In genomic region chr4:73904491-73904890, GRCh38 we compare ENCODE assay signal across 1 cellular context.
A peak's percentile ranks its signal among the peaks of the same experiment; 100 is the strongest.
TF ChIP-seq lines count a peak whose summit lies in the region.

No MANE protein-coding gene starts in this region.

TF ChIP-seq in K562, 482 proteins besides CTCF, POLR2A, EP300 and RAD21 (continues in another document):
- TF ChIP-seq SMARCE1 (IDR thresholded peaks at IDR 0.05) = peak; percentile 85; the same call in 1 of the 2 replicates
- TF ChIP-seq JUN (IDR thresholded peaks at IDR 0.05; ENCODE audit: borderline replicate concordance, low read depth, low read length) = no peak
- TF ChIP-seq JUN (CRISPR knock-in tag; IDR thresholded peaks at IDR 0.05; ENCODE audit: borderline replicate concordance) = no peak
- TF ChIP-seq ZBTB7A (IDR thresholded peaks at IDR 0.05; ENCODE audit: borderline replicate concordance, control insufficient read depth, low read depth, low read length) = no peak
- no peak for TF ChIP-seq GTF2F1 (IDR thresholded peaks at IDR 0.05; ENCODE audit: low read depth, low read length)
- TF ChIP-seq SRSF7 (optimal IDR thresholded peaks at IDR 0.05; ENCODE audit: low read depth, low read length) = no peak
- peak; percentile 43; the same call in 1 of the 2 replicates for TF ChIP-seq TEAD4 (IDR thresholded peaks at IDR 0.05; ENCODE audit: low read length)
- no peak for TF ChIP-seq TEAD4 (CRISPR knock-in tag; IDR thresholded peaks at IDR 0.05; ENCODE audit: borderline replicate concordance)
- peak; percentile 82; the same call in 1 of the 2 replicates for TF ChIP-seq C11orf30 (IDR thresholded peaks at IDR 0.05; ENCODE audit: low read depth)
- TF ChIP-seq, protein P1, sequence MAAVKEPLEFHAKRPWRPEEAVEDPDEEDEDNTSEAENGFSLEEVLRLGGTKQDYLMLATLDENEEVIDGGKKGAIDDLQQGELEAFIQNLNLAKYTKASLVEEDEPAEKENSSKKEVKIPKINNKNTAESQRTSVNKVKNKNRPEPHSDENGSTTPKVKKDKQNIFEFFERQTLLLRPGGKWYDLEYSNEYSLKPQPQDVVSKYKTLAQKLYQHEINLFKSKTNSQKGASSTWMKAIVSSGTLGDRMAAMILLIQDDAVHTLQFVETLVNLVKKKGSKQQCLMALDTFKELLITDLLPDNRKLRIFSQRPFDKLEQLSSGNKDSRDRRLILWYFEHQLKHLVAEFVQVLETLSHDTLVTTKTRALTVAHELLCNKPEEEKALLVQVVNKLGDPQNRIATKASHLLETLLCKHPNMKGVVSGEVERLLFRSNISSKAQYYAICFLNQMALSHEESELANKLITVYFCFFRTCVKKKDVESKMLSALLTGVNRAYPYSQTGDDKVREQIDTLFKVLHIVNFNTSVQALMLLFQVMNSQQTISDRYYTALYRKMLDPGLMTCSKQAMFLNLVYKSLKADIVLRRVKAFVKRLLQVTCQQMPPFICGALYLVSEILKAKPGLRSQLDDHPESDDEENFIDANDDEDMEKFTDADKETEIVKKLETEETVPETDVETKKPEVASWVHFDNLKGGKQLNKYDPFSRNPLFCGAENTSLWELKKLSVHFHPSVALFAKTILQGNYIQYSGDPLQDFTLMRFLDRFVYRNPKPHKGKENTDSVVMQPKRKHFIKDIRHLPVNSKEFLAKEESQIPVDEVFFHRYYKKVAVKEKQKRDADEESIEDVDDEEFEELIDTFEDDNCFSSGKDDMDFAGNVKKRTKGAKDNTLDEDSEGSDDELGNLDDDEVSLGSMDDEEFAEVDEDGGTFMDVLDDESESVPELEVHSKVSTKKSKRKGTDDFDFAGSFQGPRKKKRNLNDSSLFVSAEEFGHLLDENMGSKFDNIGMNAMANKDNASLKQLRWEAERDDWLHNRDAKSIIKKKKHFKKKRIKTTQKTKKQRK (IDR thresholded peaks at IDR 0.05; ENCODE audit: borderline replicate concordance, low read depth, low read length) = no peak
- TF ChIP-seq FOSL1 (tag; conservative IDR thresholded peaks at IDR 0.05) = peak; percentile 58; the same call in 1 of the 2 replicates
- peak; percentile 79; the same call in 1 of the 2 replicates for TF ChIP-seq SOX6 (IDR thresholded peaks at IDR 0.05)
- TF ChIP-seq HDAC3 (IDR thresholded peaks at IDR 0.05; ENCODE audit: borderline replicate concordance, partially characterized antibody) = peak; percentile 22
- TF ChIP-seq FOXJ2 (tag; IDR thresholded peaks at IDR 0.05) = peak; percentile 76
- peak; percentile 73; the same call in 1 of the 2 replicates for TF ChIP-seq SMARCA4 (IDR thresholded peaks at IDR 0.05)
- no peak for TF ChIP-seq NCOA2 (IDR thresholded peaks at IDR 0.05; ENCODE audit: partially characterized antibody in 2 of 2)
- no peak for TF ChIP-seq ZNF124 (CRISPR knock-in tag; IDR thresholded peaks at IDR 0.05)
- TF ChIP-seq KLF10 (CRISPR knock-in tag; IDR thresholded peaks at IDR 0.05) = no peak
- TF ChIP-seq BDP1 (IDR thresholded peaks at IDR 0.05; ENCODE audit: insufficient read depth, insufficient read length) = no peak
- TF ChIP-seq GATAD2A (IDR thresholded peaks at IDR 0.05) = no peak
- TF ChIP-seq MCM5 (IDR thresholded peaks at IDR 0.05; ENCODE audit: low read depth) = no peak
- no peak for TF ChIP-seq FOXM1 (IDR thresholded peaks at IDR 0.05; ENCODE audit: low read depth)
- TF ChIP-seq FOXM1 (CRISPR knock-in tag; IDR thresholded peaks at IDR 0.05; ENCODE audit: low read depth) = no peak
- peak; percentile 20 to 71; a peak in 2 of 4 replicates for TF ChIP-seq TRIM24 (IDR thresholded peaks at IDR 0.05)
- 0 out of 2 replicates have a peak, but pooled peaks have one; percentile 39 for TF ChIP-seq HMG20A (CRISPR knock-in tag; conservative IDR thresholded peaks at IDR 0.05)
- TF ChIP-seq CAMTA2 (CRISPR knock-in tag; conservative IDR thresholded peaks at IDR 0.05) = no peak
- TF ChIP-seq, protein P2, sequence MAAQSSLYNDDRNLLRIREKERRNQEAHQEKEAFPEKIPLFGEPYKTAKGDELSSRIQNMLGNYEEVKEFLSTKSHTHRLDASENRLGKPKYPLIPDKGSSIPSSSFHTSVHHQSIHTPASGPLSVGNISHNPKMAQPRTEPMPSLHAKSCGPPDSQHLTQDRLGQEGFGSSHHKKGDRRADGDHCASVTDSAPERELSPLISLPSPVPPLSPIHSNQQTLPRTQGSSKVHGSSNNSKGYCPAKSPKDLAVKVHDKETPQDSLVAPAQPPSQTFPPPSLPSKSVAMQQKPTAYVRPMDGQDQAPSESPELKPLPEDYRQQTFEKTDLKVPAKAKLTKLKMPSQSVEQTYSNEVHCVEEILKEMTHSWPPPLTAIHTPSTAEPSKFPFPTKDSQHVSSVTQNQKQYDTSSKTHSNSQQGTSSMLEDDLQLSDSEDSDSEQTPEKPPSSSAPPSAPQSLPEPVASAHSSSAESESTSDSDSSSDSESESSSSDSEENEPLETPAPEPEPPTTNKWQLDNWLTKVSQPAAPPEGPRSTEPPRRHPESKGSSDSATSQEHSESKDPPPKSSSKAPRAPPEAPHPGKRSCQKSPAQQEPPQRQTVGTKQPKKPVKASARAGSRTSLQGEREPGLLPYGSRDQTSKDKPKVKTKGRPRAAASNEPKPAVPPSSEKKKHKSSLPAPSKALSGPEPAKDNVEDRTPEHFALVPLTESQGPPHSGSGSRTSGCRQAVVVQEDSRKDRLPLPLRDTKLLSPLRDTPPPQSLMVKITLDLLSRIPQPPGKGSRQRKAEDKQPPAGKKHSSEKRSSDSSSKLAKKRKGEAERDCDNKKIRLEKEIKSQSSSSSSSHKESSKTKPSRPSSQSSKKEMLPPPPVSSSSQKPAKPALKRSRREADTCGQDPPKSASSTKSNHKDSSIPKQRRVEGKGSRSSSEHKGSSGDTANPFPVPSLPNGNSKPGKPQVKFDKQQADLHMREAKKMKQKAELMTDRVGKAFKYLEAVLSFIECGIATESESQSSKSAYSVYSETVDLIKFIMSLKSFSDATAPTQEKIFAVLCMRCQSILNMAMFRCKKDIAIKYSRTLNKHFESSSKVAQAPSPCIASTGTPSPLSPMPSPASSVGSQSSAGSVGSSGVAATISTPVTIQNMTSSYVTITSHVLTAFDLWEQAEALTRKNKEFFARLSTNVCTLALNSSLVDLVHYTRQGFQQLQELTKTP (IDR thresholded peaks at IDR 0.05; ENCODE audit: low read depth in 1 of 2, partially characterized antibody in 2 of 2) = peak in 1 of 2 experiments; percentile 23
- no peak for TF ChIP-seq CBX3 (IDR thresholded peaks at IDR 0.05; ENCODE audit: borderline replicate concordance in 1 of 2, low read length in 2 of 2)
- peak in 1 of 2 experiments; percentile 20; a peak in 1 of 4 replicates for TF ChIP-seq KDM1A (IDR thresholded peaks at IDR 0.05)
- no peak for TF ChIP-seq PTTG1 (tag; IDR thresholded peaks at IDR 0.05; ENCODE audit: low read depth)
- TF ChIP-seq ZSCAN29 (IDR thresholded peaks at IDR 0.05) = no peak
- 0 out of 4 replicates have a peak, but pooled peaks of 1 of the 2 experiments have one; percentile 56 for TF ChIP-seq MLLT1 (IDR thresholded peaks at IDR 0.05)
- no peak for TF ChIP-seq ZNF830 (CRISPR knock-in tag; IDR thresholded peaks at IDR 0.05)
- TF ChIP-seq ZNF3 (CRISPR knock-in tag; IDR thresholded peaks at IDR 0.05) = no peak
- peak; percentile 15; the same call in 1 of the 2 replicates for TF ChIP-seq TCF3 (CRISPR knock-in tag; IDR thresholded peaks at IDR 0.05)
- TF ChIP-seq ADNP (tag; IDR thresholded peaks at IDR 0.05) = no peak
- TF ChIP-seq JUND (IDR thresholded peaks at IDR 0.05; ENCODE audit: borderline replicate concordance, low read depth, low read length) = no peak
- TF ChIP-seq JUND (tag; IDR thresholded peaks at IDR 0.05; ENCODE audit: borderline replicate concordance, low read depth, low read length) = peak; percentile 22; the same call in 1 of the 3 replicates
- TF ChIP-seq RCOR1 (IDR thresholded peaks at IDR 0.05; ENCODE audit: borderline replicate concordance in 1 of 2, low read depth in 2 of 2, low read length in 2 of 2) = peak in 1 of 2 experiments; percentile 79; a peak in 1 of 4 replicates
- TF ChIP-seq MCM7 (IDR thresholded peaks at IDR 0.05) = no peak
- peak; percentile 97 for TF ChIP-seq MEIS2 (IDR thresholded peaks at IDR 0.05; ENCODE audit: partially characterized antibody)
- TF ChIP-seq ZSCAN32 (CRISPR knock-in tag; IDR thresholded peaks at IDR 0.05) = no peak
- TF ChIP-seq CBFA2T3 (IDR thresholded peaks at IDR 0.05) = peak; percentile 35; the same call in 1 of the 2 replicates
- TF ChIP-seq VEZF1 (CRISPR knock-in tag; IDR thresholded peaks at IDR 0.05) = peak; percentile 33; the same call in 1 of the 2 replicates
- no peak for TF ChIP-seq SPI1 (IDR thresholded peaks at IDR 0.05; ENCODE audit: borderline replicate concordance, low read depth, low read length)
- TF ChIP-seq XRCC3 (IDR thresholded peaks at IDR 0.05) = no peak
- TF ChIP-seq MEF2D (tag; conservative IDR thresholded peaks at IDR 0.05; ENCODE audit: low read depth) = no peak
- peak; percentile 29; the same call in 1 of the 2 replicates for TF ChIP-seq MTA1 (IDR thresholded peaks at IDR 0.05; ENCODE audit: borderline replicate concordance)
- no peak for TF ChIP-seq ZNF224 (CRISPR knock-in tag; IDR thresholded peaks at IDR 0.05)
- TF ChIP-seq GABPB1 (CRISPR knock-in tag; IDR thresholded peaks at IDR 0.05) = no peak
- no peak for TF ChIP-seq KAT8 (IDR thresholded peaks at IDR 0.05; ENCODE audit: low read depth)
- no peak for TF ChIP-seq FOS (IDR thresholded peaks at IDR 0.05; ENCODE audit: extremely low read depth, insufficient read length)
- TF ChIP-seq MAFF (IDR thresholded peaks at IDR 0.05; ENCODE audit: low read length) = peak; percentile 59; the same call in 1 of the 2 replicates
- no peak for TF ChIP-seq FIP1L1 (IDR thresholded peaks at IDR 0.05; ENCODE audit: low read depth, low read length, poor library complexity, severe bottlenecking)
- no peak for TF ChIP-seq ILK (tag; IDR thresholded peaks at IDR 0.05; ENCODE audit: borderline replicate concordance, low read depth)
- no peak for TF ChIP-seq RBM25 (IDR thresholded peaks at IDR 0.05; ENCODE audit: low read depth, low read length, severe bottlenecking)
- no peak for TF ChIP-seq MTF1 (CRISPR knock-in tag; IDR thresholded peaks at IDR 0.05; ENCODE audit: borderline replicate concordance)
- TF ChIP-seq BRCA1 (IDR thresholded peaks at IDR 0.05) = no peak
- TF ChIP-seq BRCA1 (CRISPR knock-in tag; IDR thresholded peaks at IDR 0.05) = no peak
- TF ChIP-seq MYC (IDR thresholded peaks at IDR 0.05; ENCODE audit: low read depth, low read length) = no peak
- TF ChIP-seq MYC (CRISPR knock-in tag; IDR thresholded peaks at IDR 0.05; ENCODE audit: borderline replicate concordance, low read depth) = no peak
- no peak for TF ChIP-seq PRMT5 (CRISPR knock-in tag; IDR thresholded peaks at IDR 0.05)
- peak; percentile 82 for TF ChIP-seq ZNF316 (IDR thresholded peaks at IDR 0.05)
- TF ChIP-seq ATF2 (CRISPR knock-in tag; IDR thresholded peaks at IDR 0.05) = no peak
- TF ChIP-seq POLR3A (IDR thresholded peaks at IDR 0.05; ENCODE audit: borderline replicate concordance, extremely low read depth, insufficient read depth, insufficient read length) = no peak
